8 cellular contexts compared by ENCODE assay signal in the genomic region with DNA sequence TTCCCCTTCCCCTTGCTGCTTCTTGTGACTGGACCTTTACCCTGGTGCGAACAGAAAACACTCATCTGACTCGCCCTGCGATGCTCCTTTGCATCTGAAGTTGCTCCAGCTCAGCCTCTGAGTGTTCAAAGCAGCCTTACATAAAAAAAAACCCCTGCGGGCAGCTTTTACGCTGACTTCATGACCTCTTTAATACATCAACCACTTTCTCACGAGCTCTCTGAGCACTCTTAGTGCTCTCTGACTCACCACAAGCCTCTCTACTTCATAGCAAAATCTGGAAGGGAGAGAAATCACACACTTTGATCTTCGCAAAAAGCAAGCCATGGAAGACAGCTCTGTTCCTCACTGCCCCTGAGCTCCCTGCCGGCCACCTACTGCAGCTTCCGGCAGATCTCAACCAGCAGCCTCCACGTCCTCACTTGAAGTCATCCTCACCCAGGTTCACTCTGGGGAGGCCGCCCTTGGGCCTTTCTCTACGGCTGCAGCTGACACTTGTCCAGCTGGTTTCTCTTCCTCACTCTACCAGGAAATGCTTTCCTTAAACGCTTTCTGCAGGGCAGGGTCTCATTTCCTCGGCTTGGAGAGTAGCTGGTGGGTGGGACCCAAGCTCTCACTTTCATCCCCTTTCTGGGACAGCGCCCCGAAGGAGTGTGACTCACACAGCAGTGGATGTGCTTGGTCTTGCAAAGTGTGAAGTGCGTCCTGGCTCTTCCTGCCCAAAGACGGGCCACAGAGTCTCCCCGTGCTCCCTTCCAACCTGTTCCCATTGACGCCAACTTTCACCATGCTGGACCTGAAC. TPM values are rescaled to one million over a fixed set of nuclear protein-coding genes. Genes with fewer than 3 reads are reported as not detected.
DNase-seq lines count a peak whose midpoint lies in the region; ATAC-seq, FAIRE-seq and TF ChIP-seq lines count a peak whose summit lies in the region.

No MANE protein-coding gene starts in this region.

- FAIRE-seq in bronchial epithelial cell (lab: Jason Lieb, UNC), result peak; percentile 87

- H3K9me3 ChIP-seq in DND-41 (ENCODE audit: insufficient read depth, low read length, severe bottlenecking), result no peaks in the 10 kb centered on the region

- H3K4me3 Mint-ChIP-seq in HFFc6, result peak overlapping the region; percentile 83
- H3K4me3 Mint-ChIP-seq in natural killer cell, result peak overlapping the region; percentile 52

- H3K27ac Mint-ChIP-seq in HFFc6 (peak overlapping the region; percentile 98), natural killer cell (peak overlapping the region; percentile 81 to 82)

- H3K4me1 Mint-ChIP-seq in HFFc6 (ENCODE audit: low read depth) (peaks cover 27% of the 10 kb centered on the region), natural killer cell (peaks cover 36 to 42% of the 10 kb centered on the region in 2 donors)

- H3K36me3 Mint-ChIP-seq in HFFc6 (ENCODE audit: low read depth) (no peaks in the 10 kb centered on the region), natural killer cell (no peaks in the 10 kb centered on the region)

- no peak overlapping the region for H3K4me2 ChIP-seq in DND-41 (ENCODE audit: insufficient read depth, low read length)

- H3K27me3 Mint-ChIP-seq in HFFc6 (ENCODE audit: insufficient read depth) (peaks cover 16% of the 10 kb centered on the region), natural killer cell (ENCODE audit: low read depth in 2 of 2) (peaks cover 0 to 2% of the 10 kb centered on the region in 2 donors)

- DNase-seq in DND-41, result no peak
- DNase-seq in HFFc6, result peak; percentile 96
- peak; percentile 79 for DNase-seq in SK-MEL-5 (ENCODE audit: low read depth, low spot score)
- peak; percentile 97 for DNase-seq in bronchial epithelial cell (ENCODE audit: low read depth)
- DNase-seq in natural killer cell, result peak; percentile 41
- DNase-seq in KBM-7, result no peak
- no peak for DNase-seq in NCI-H1694 (lab: John Stamatoyannopoulos, UW)

- H3K9me3 Mint-ChIP-seq in HFFc6, result no peaks in the 10 kb centered on the region
- H3K9me3 Mint-ChIP-seq in natural killer cell, result no peaks in the 10 kb centered on the region

- no peak overlapping the region for H3K27ac ChIP-seq in DND-41 (ENCODE audit: low read length)

- no peak overlapping the region for H2AFZ ChIP-seq in DND-41 (ENCODE audit: low read depth, low read length)

- intact Hi-C loops in natural killer cell (cut with micrococcal nuclease), result loop anchor here (1.0 to 5.0 kb wide), 4 partner anchors 14 to 112 kb away; a partner anchor contains a TSS

- H4K20me1 ChIP-seq in DND-41 (ENCODE audit: insufficient read depth, low read length), result no peaks in the 10 kb centered on the region; the same call in 1 of the 2 replicates

- peaks cover 6% of the 10 kb centered on the region for H3K4me1 ChIP-seq in DND-41 (ENCODE audit: insufficient read depth, low read length)

- in situ Hi-C loops in SK-MEL-5 (cut with HindIII; ENCODE audit: low pct_unique_long_range_greater_than_20kb, low sequenced_read_pairs) (no loop called here), KBM-7 (cut with MboI; ENCODE audit: low pct_unique_long_range_greater_than_20kb, low sequenced_read_pairs) (no loop called here)

- no peaks in the 10 kb centered on the region for H3K36me3 ChIP-seq in DND-41 (ENCODE audit: insufficient read depth, low read length)
- no peaks in the 10 kb centered on the region for H3K36me3 ChIP-seq in bronchial epithelial cell (ENCODE audit: control insufficient read depth, insufficient read depth, low read length)

- H3K27me3 ChIP-seq in DND-41 (ENCODE audit: insufficient read depth, low read length, poor library complexity) (peaks cover 17% of the 10 kb centered on the region), bronchial epithelial cell (ENCODE audit: control insufficient read depth, insufficient read depth, low read length) (no peaks in the 10 kb centered on the region)

- no peak overlapping the region for H3K9ac ChIP-seq in DND-41 (ENCODE audit: low read depth, low read length)

- H3K4me3 ChIP-seq in DND-41 (ENCODE audit: low read depth in 1 of 2, low read length in 2 of 2), result no peak overlapping the region
- H3K4me3 ChIP-seq in bronchial epithelial cell (ENCODE audit: low read depth, low read length), result no peak overlapping the region

- no peak for TF ChIP-seq CTCF in DND-41 (IDR thresholded peaks at IDR 0.05; ENCODE audit: borderline replicate concordance, extremely low read depth, low read length, poor library complexity, severe bottlenecking)
- TF ChIP-seq CTCF in HFFc6 (IDR thresholded peaks at IDR 0.05), result no peak
- TF ChIP-seq CTCF in bronchial epithelial cell (IDR thresholded peaks at IDR 0.05; ENCODE audit: insufficient read depth, low read length, severe bottlenecking), result peak; percentile 0
- TF ChIP-seq CTCF in natural killer cell (IDR thresholded peaks at IDR 0.05), result no peak

- no peaks in the 10 kb centered on the region for H3K79me2 ChIP-seq in DND-41 (ENCODE audit: insufficient read depth, low read length)

- ATAC-seq in DND-41 (ENCODE audit: insufficient read depth, low read depth), result peak; percentile 20; the same call in 1 of the 3 replicates
- ATAC-seq in natural killer cell, result peak; percentile 68 to 77 (median 73)
- no peak for ATAC-seq in GM18517 (IDR thresholded peaks at IDR 0.05; ENCODE audit: unreplicated experiment)

RNA-seq across cellular contexts. Expression of a gene that starts 5.3 kb away (rescaled TPM):
- not detected for total RNA-seq in HFFc6 (2021; fragmentation: NEBNext Ultra II Directional; extraction: Animal tissue kit (Norgen Biotek cat#: 25700))
- total RNA-seq in SK-MEL-5 (2014; rRNA removed; shearing (Covaris generic)), result 0.16 and 0.19 TPM in 2 replicates
- 0.06 and 0.12 TPM in 2 replicates for polyA plus RNA-seq in SK-MEL-5 (2015; cell fraction: cytosol; rRNA removed)
- polyA plus RNA-seq in SK-MEL-5 (2015; cell fraction: nucleus; rRNA removed), result 0.08 and 0.41 TPM in 2 replicates
- total RNA-seq in bronchial epithelial cell (not detected in 2 replicates), natural killer cell (under 1 TPM; 0.50 to 0.66 (median 0.63) TPM)

RNA-seq across cellular contexts. Expression of a gene that starts 10.9 kb away (rescaled TPM):
- not detected for total RNA-seq in HFFc6 (2021; fragmentation: NEBNext Ultra II Directional; extraction: Animal tissue kit (Norgen Biotek cat#: 25700))
- total RNA-seq in SK-MEL-5 (2014; rRNA removed; shearing (Covaris generic)), result not detected in 2 replicates
- not detected in 2 replicates for polyA plus RNA-seq in SK-MEL-5 (2015; cell fraction: cytosol; rRNA removed)
- not detected in 2 replicates for polyA plus RNA-seq in SK-MEL-5 (2015; cell fraction: nucleus; rRNA removed)
- not detected in 2 replicates for total RNA-seq in bronchial epithelial cell
- not detected for total RNA-seq in natural killer cell

RNA-seq across cellular contexts. Expression of a gene that starts 19.8 kb away (rescaled TPM):
- 1 to 10 TPM in 1 of 6 experiments, under 1 TPM in 5; 0.63 to 1.2 (median 0.87) TPM for total RNA-seq in HFFc6 (2021; fragmentation: NEBNext Ultra II Directional; extraction: Animal tissue kit (Norgen Biotek cat#: 25700))
- 6.0 and 8.2 TPM in 2 replicates for total RNA-seq in SK-MEL-5 (2014; rRNA removed; shearing (Covaris generic))
- polyA plus RNA-seq in SK-MEL-5 (2015; cell fraction: cytosol; rRNA removed), result 10.6 and 12.1 TPM in 2 replicates
- polyA plus RNA-seq in SK-MEL-5 (2015; cell fraction: nucleus; rRNA removed), result 25.7 and 27.4 TPM in 2 replicates
- total RNA-seq in bronchial epithelial cell (5.0 and 7.9 TPM in 2 replicates), natural killer cell (1 to 10 TPM in 1 of 3 donors, under 1 TPM in 2; 0.66 to 1.7 (median 0.93) TPM)

RNA-seq across cellular contexts. Expression of a gene that starts 31.8 kb away (rescaled TPM):
- total RNA-seq in HFFc6 (2021; fragmentation: NEBNext Ultra II Directional; extraction: Animal tissue kit (Norgen Biotek cat#: 25700)), result 1 to 10 TPM; 1.0 to 2.2 (median 1.2) TPM
- total RNA-seq in SK-MEL-5 (2014; rRNA removed; shearing (Covaris generic)), result 12.3 and 15.7 TPM in 2 replicates
- 25.4 and 33.3 TPM in 2 replicates for polyA plus RNA-seq in SK-MEL-5 (2015; cell fraction: cytosol; rRNA removed)
- 15.8 and 17.9 TPM in 2 replicates for polyA plus RNA-seq in SK-MEL-5 (2015; cell fraction: nucleus; rRNA removed)
- total RNA-seq in bronchial epithelial cell (6.8 and 8.4 TPM in 2 replicates), natural killer cell (10 to 100 TPM; 57.3 to 87.0 (median 66.1) TPM)

RNA-seq across cellular contexts. Expression of a gene that starts 36.9 kb away (rescaled TPM):
- 10 to 100 TPM; 25.8 to 30.7 (median 28.0) TPM for total RNA-seq in HFFc6 (2021; fragmentation: NEBNext Ultra II Directional; extraction: Animal tissue kit (Norgen Biotek cat#: 25700))
- 18.9 and 19.4 TPM in 2 replicates for total RNA-seq in SK-MEL-5 (2014; rRNA removed; shearing (Covaris generic))
- 29.6 and 35.1 TPM in 2 replicates for polyA plus RNA-seq in SK-MEL-5 (2015; cell fraction: cytosol; rRNA removed)
- 16.4 and 25.6 TPM in 2 replicates for polyA plus RNA-seq in SK-MEL-5 (2015; cell fraction: nucleus; rRNA removed)
- 22.9 and 41.1 TPM in 2 replicates for total RNA-seq in bronchial epithelial cell
- total RNA-seq in natural killer cell, result 100 to 1,000 TPM; 173 to 221 (median 190) TPM

Comparison
In these comparisons a context has a peak if more than half of its experiments do, and no peak if none do; other contexts are left out.
1. DNase-seq: peak in HFFc6 (single experiment), SK-MEL-5 (single experiment), bronchial epithelial cell (single experiment) and natural killer cell (single experiment); none in DND-41 (single experiment), KBM-7 (single experiment) and NCI-H1694 (single experiment).